Comparison of ENCODE assay signal across 13 cellular contexts in the genomic region with DNA sequence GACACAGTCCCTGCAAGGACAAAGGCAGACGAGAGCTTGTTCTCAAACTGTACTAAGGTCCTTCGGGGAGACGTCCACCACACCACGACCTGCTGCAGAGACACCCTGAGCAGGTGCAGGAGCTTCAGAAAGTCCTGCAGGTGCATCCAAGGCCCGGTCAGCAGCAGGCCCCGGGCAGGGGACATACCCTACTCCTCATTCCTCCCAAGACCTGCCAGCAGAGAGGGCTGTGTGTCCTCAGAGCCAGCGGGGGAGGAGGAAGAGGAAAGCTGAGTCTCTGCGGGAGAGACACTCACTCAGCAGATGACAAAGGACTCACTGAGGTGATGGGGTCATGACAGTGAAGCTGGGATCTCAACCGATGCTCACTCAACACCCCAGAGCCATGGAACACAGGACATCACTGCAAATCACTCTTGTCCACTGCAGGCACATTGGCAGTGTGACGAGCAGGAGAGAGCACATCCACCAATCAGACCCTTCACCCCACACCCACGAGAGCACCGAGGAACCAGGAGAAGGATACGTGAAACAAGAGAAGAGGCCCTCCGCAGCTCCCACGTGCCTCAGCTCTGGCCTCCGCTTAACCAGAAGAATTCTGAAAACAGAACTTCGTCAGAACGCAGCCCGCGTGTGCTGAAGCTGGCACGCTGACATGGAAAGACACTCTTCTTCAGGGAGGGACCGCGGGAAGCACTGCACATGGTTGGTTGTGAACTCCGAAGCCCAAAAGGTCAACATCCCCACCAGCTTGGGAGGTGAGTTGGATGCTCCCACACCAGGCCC.
"Had no signal": no experiment of that assay in that cellular context is flagged by ENCODE, and none has a peak within 500 bp of the region (broad histone marks: within the 10 kb centered on the region; RNA-seq: fewer than 3 reads in every experiment).

No MANE protein-coding gene starts in this region.

- H3K9me3 Mint-ChIP-seq: activated CD4-positive, alpha-beta T cell treated with anti-CD3 and anti-CD28 coated beads, Interleukin-2, amount 10 ng/mL, durations not matched to agents 7 days and 5 days; naive thymus-derived CD4-positive, alpha-beta T cell; stimulated activated naive CD8-positive, alpha-beta T cell treated with anti-CD3 and anti-CD28 coated beads, Interleukin-15, Interleukin-2, amounts not matched to agents 100 ng/mL and 50 ng/mL, for 24 hours had no signal

- ATAC-seq: gastrocnemius medialis; naive thymus-derived CD4-positive, alpha-beta T cell had no signal

- H3K9me3 ChIP-seq: gastrocnemius medialis, testis had no signal

- H3K36me3 ChIP-seq: gastrocnemius medialis had no signal

- H3K4me3 Mint-ChIP-seq: activated CD4-positive, alpha-beta T cell treated with anti-CD3 and anti-CD28 coated beads, Interleukin-2, amount 10 ng/mL, durations not matched to agents 7 days and 5 days; activated naive CD8-positive, alpha-beta T cell; stimulated activated naive CD8-positive, alpha-beta T cell treated with anti-CD3 and anti-CD28 coated beads, Interleukin-15, Interleukin-2, amounts not matched to agents 100 ng/mL and 50 ng/mL, for 24 hours had no signal

- FAIRE-seq: astrocyte had no signal

- H3K27ac Mint-ChIP-seq: activated CD4-positive, alpha-beta T cell treated with anti-CD3 and anti-CD28 coated beads, Interleukin-2, amount 10 ng/mL, durations not matched to agents 7 days and 5 days; activated naive CD8-positive, alpha-beta T cell; stimulated activated naive CD8-positive, alpha-beta T cell treated with anti-CD3 and anti-CD28 coated beads, Interleukin-15, Interleukin-2, amounts not matched to agents 100 ng/mL and 50 ng/mL, for 24 hours had no signal

- H3K27ac ChIP-seq: gastrocnemius medialis, testis had no signal

- DNase-seq: activated CD4-positive, alpha-beta T cell treated with anti-CD3 and anti-CD28 coated beads, Interleukin-2, amount 10 ng/mL, durations not matched to agents 7 days and 5 days; activated CD8-positive, alpha-beta memory T cell treated with anti-CD3 and anti-CD28 coated beads for 24 hours; caudate nucleus; cortex of kidney; effector CD8-positive, alpha-beta T cell; naive thymus-derived CD4-positive, alpha-beta T cell; stimulated activated CD4-positive, alpha-beta T cell treated with anti-CD3 and anti-CD28 coated beads, Interleukin-15, amount 100 ng/mL, for 24 hours; stimulated activated CD4-positive, alpha-beta T cell treated with anti-CD3 and anti-CD28 coated beads, Interleukin-4, amount 100 ng/mL, for 24 hours; testis had no signal

- H3K4me3 ChIP-seq: gastrocnemius medialis, testis had no signal

- H3K27me3 ChIP-seq: gastrocnemius medialis, testis had no signal

- H3K27me3 Mint-ChIP-seq: activated CD4-positive, alpha-beta T cell treated with anti-CD3 and anti-CD28 coated beads, Interleukin-2, amount 10 ng/mL, durations not matched to agents 7 days and 5 days; activated naive CD8-positive, alpha-beta T cell; naive thymus-derived CD4-positive, alpha-beta T cell; stimulated activated naive CD8-positive, alpha-beta T cell treated with anti-CD3 and anti-CD28 coated beads, Interleukin-15, Interleukin-2, amounts not matched to agents 100 ng/mL and 50 ng/mL, for 24 hours had no signal
